Comparison of ENCODE assay signal across 1 cellular context in genomic region chr12:25495336-25496097, GRCh38.
TF ChIP-seq lines count a peak whose summit lies in the region.

No MANE protein-coding gene starts in this region.

TF ChIP-seq in A549, 52 proteins besides CTCF, POLR2A, EP300 and RAD21 (continued from another document):
- no peak for TF ChIP-seq REST (IDR thresholded peaks at IDR 0.05)
- TF ChIP-seq RFX5 (IDR thresholded peaks at IDR 0.05) = no peak
- no peak for TF ChIP-seq HES2 (IDR thresholded peaks at IDR 0.05)
- no peak for TF ChIP-seq EHF (CRISPR knock-in tag; IDR thresholded peaks at IDR 0.05)
- no peak for TF ChIP-seq HOXA7 (CRISPR knock-in tag; IDR thresholded peaks at IDR 0.05)
- TF ChIP-seq HOXB5 (CRISPR knock-in tag; IDR thresholded peaks at IDR 0.05) = no peak
- no peak for TF ChIP-seq CHD4 (IDR thresholded peaks at IDR 0.05; ENCODE audit: borderline replicate concordance)
- no peak for TF ChIP-seq ATOH8 (CRISPR knock-in tag; IDR thresholded peaks at IDR 0.05; ENCODE audit: low read depth)
- no peak for TF ChIP-seq PHF8 (IDR thresholded peaks at IDR 0.05; ENCODE audit: borderline replicate concordance, low read depth)
- TF ChIP-seq FOSB (CRISPR knock-in tag; IDR thresholded peaks at IDR 0.05) = no peak
- no peak for TF ChIP-seq BHLHE40 (IDR thresholded peaks at IDR 0.05; ENCODE audit: low read depth, low read length)
- TF ChIP-seq HEYL (CRISPR knock-in tag; IDR thresholded peaks at IDR 0.05) = no peak
- TF ChIP-seq CBX8 (IDR thresholded peaks at IDR 0.05) = no peak
- no peak for TF ChIP-seq CEBPB (IDR thresholded peaks at IDR 0.05)
- TF ChIP-seq BCL3 (IDR thresholded peaks at IDR 0.05) = no peak
- no peak for TF ChIP-seq JUN (IDR thresholded peaks at IDR 0.05)
- TF ChIP-seq HOXB13 (CRISPR knock-in tag; IDR thresholded peaks at IDR 0.05; ENCODE audit: low read depth) = no peak
- no peak for TF ChIP-seq KDM5A (IDR thresholded peaks at IDR 0.05)
